In genomic region chr2:38505779-38506178, GRCh38 we compare ENCODE assay signal across 11 cellular contexts.
DNase-seq lines count a peak whose midpoint lies in the region; ATAC-seq and TF ChIP-seq lines count a peak whose summit lies in the region.
"Had no signal": no experiment of that assay in that cellular context is flagged by ENCODE, and none has a peak within 500 bp of the region (broad histone marks: within the 10 kb centered on the region; RNA-seq: fewer than 3 reads in every experiment).

No MANE protein-coding gene starts in this region.

- TF ChIP-seq CTCF in GM23338 (conservative IDR thresholded peaks at IDR 0.05; ENCODE audit: low read depth in 2 of 2) = peak in 1 of 2 experiments; percentile 27; a peak in 1 of 4 replicates
- no peak for TF ChIP-seq CTCF in body of pancreas (IDR thresholded peaks at IDR 0.05)

- H3K36me3 ChIP-seq in GM23338 (ENCODE audit: insufficient read depth) (no peaks in the 10 kb centered on the region), body of pancreas (replicated peaks in 1 of 2; ENCODE audit: insufficient read depth in 1 of 2, low read depth in 2 of 2) (no peaks in the 10 kb centered on the region), stomach smooth muscle (ENCODE audit: control insufficient read depth in 2 of 2, insufficient read depth in 2 of 2, low read length in 2 of 2) (no peaks in the 10 kb centered on the region)
- H3K36me3 ChIP-seq: neutrophil had no signal

- H3F3A ChIP-seq in GM23338 (replicated peaks; ENCODE audit: low read depth) = no peaks in the 10 kb centered on the region

- no peak overlapping the region for H3K4me2 ChIP-seq in GM23338

- H3K4me1 ChIP-seq in GM23338 (ENCODE audit: insufficient read depth) (no peaks in the 10 kb centered on the region), body of pancreas (no peaks in the 10 kb centered on the region), stomach smooth muscle (ENCODE audit: control insufficient read depth, insufficient read depth, low read length) (peaks cover 26% of the 10 kb centered on the region)

- no peaks in the 10 kb centered on the region for H3K79me2 ChIP-seq in GM23338 (replicated peaks; ENCODE audit: insufficient read depth)

- H3K27ac Mint-ChIP-seq in GM23338 = no peak overlapping the region
- H3K27ac Mint-ChIP-seq: activated CD4-positive, alpha-beta T cell treated with anti-CD3 and anti-CD28 coated beads, Interleukin-2, amount 10 ng/mL, durations not matched to agents 7 days and 5 days had no signal

- peak overlapping the region in 1 of 2 donors; percentile 29 for H3K9ac ChIP-seq in stomach smooth muscle (ENCODE audit: low read length in 2 of 2)

- H3K4me3 ChIP-seq in GM23338 (no peak overlapping the region), body of pancreas (no peak overlapping the region), stomach smooth muscle (ENCODE audit: low read length in 2 of 2) (no peak overlapping the region)

- peaks cover 0 to 6% (median 0%) of the 10 kb centered on the region in 3 donors for H3K9me3 ChIP-seq in body of pancreas
- peaks cover 4 to 6% of the 10 kb centered on the region in 2 donors for H3K9me3 ChIP-seq in stomach smooth muscle (ENCODE audit: control insufficient read depth in 2 of 2, low read length in 2 of 2)
- H3K9me3 ChIP-seq: neutrophil had no signal

- WGBS in body of pancreas, 2 donors = 74 to 78% methylated on average over 3 of the region's 3 CpGs

- no peak overlapping the region for H3K27ac ChIP-seq in GM23338 (ENCODE audit: low read depth)
- no peak overlapping the region for H3K27ac ChIP-seq in body of pancreas
- H3K27ac ChIP-seq in stomach smooth muscle (ENCODE audit: low read length) = peak overlapping the region; percentile 67
- H3K27ac ChIP-seq: neutrophil had no signal

- H3K4me1 Mint-ChIP-seq in GM23338 = peaks cover 4% of the 10 kb centered on the region

- H3K9me3 Mint-ChIP-seq in GM23338 = peaks cover 13% of the 10 kb centered on the region

- no peak overlapping the region for H3K4me3 Mint-ChIP-seq in GM23338
- H3K4me3 Mint-ChIP-seq: activated CD4-positive, alpha-beta T cell treated with anti-CD3 and anti-CD28 coated beads, Interleukin-2, amount 10 ng/mL, durations not matched to agents 7 days and 5 days had no signal

- H3K27me3 ChIP-seq in GM23338 (ENCODE audit: insufficient read depth) (no peaks in the 10 kb centered on the region), body of pancreas (no peaks in the 10 kb centered on the region), stomach smooth muscle (ENCODE audit: control insufficient read depth in 1 of 2, insufficient read depth in 2 of 2, low read length in 2 of 2) (no peaks in the 10 kb centered on the region)
- H3K27me3 ChIP-seq: neutrophil had no signal

- peaks cover 10% of the 10 kb centered on the region for H3K27me3 Mint-ChIP-seq in GM23338 (ENCODE audit: insufficient read depth, low read depth, poor library complexity)

- intact Hi-C loops in body of pancreas (cut with DNase I) = no loop called here

- no peak for TF ChIP-seq POLR2A in body of pancreas (IDR thresholded peaks at IDR 0.05)

- no peaks in the 10 kb centered on the region for H4K20me1 ChIP-seq in GM23338 (replicated peaks; ENCODE audit: insufficient read depth)

- no peak overlapping the region for H2AFZ ChIP-seq in GM23338

- H3K9me2 ChIP-seq in GM23338 (ENCODE audit: insufficient read depth) = no peaks in the 10 kb centered on the region

- in situ Hi-C loops in G401 (cut with HindIII; ENCODE audit: low sequenced_read_pairs) = no loop called here

- ATAC-seq in GM23338 (peak; percentile 33), body of pancreas (no peak), GM21529 (IDR thresholded peaks at IDR 0.05; ENCODE audit: unreplicated experiment) (no peak)

- peaks cover 5% of the 10 kb centered on the region for H3K36me3 Mint-ChIP-seq in GM23338 (ENCODE audit: low read depth)

- no peak for DNase-seq in GM23338 (ENCODE audit: low spot score)
- peak in 3 of 4 donors; percentile 30 to 63 (median 48) for DNase-seq in body of pancreas
- peak; percentile 46 for DNase-seq in hepatic stellate cell (ENCODE audit: low spot score)
- DNase-seq in GM19240 (ENCODE audit: insufficient read length, low spot score) = no peak
- DNase-seq in T1000 (lab: John Stamatoyannopoulos, UW) = no peak
- DNase-seq in G401 (ENCODE audit: low spot score) = no peak
- DNase-seq: activated CD4-positive, alpha-beta T cell treated with anti-CD3 and anti-CD28 coated beads, Interleukin-2, amount 10 ng/mL, durations not matched to agents 7 days and 5 days; DMS153 had no signal

TF ChIP-seq in GM23338, 12 proteins besides CTCF, POLR2A, EP300 and RAD21 (continues in another document):
- TF ChIP-seq, protein P1, sequence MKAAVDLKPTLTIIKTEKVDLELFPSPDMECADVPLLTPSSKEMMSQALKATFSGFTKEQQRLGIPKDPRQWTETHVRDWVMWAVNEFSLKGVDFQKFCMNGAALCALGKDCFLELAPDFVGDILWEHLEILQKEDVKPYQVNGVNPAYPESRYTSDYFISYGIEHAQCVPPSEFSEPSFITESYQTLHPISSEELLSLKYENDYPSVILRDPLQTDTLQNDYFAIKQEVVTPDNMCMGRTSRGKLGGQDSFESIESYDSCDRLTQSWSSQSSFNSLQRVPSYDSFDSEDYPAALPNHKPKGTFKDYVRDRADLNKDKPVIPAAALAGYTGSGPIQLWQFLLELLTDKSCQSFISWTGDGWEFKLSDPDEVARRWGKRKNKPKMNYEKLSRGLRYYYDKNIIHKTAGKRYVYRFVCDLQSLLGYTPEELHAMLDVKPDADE (IDR thresholded peaks at IDR 0.05) = no peak
- TF ChIP-seq EZH2phosphoT487 (IDR thresholded peaks at IDR 0.05; ENCODE audit: unreplicated experiment) = no peak
- TF ChIP-seq CREB1 (CRISPR knock-in tag; IDR thresholded peaks at IDR 0.05; ENCODE audit: low read depth) = no peak
- no peak for TF ChIP-seq ZNF331 (CRISPR knock-in tag; IDR thresholded peaks at IDR 0.05; ENCODE audit: low read depth)
- no peak for TF ChIP-seq STAT1 (IDR thresholded peaks at IDR 0.05; ENCODE audit: unreplicated experiment)
- TF ChIP-seq, protein P2, sequence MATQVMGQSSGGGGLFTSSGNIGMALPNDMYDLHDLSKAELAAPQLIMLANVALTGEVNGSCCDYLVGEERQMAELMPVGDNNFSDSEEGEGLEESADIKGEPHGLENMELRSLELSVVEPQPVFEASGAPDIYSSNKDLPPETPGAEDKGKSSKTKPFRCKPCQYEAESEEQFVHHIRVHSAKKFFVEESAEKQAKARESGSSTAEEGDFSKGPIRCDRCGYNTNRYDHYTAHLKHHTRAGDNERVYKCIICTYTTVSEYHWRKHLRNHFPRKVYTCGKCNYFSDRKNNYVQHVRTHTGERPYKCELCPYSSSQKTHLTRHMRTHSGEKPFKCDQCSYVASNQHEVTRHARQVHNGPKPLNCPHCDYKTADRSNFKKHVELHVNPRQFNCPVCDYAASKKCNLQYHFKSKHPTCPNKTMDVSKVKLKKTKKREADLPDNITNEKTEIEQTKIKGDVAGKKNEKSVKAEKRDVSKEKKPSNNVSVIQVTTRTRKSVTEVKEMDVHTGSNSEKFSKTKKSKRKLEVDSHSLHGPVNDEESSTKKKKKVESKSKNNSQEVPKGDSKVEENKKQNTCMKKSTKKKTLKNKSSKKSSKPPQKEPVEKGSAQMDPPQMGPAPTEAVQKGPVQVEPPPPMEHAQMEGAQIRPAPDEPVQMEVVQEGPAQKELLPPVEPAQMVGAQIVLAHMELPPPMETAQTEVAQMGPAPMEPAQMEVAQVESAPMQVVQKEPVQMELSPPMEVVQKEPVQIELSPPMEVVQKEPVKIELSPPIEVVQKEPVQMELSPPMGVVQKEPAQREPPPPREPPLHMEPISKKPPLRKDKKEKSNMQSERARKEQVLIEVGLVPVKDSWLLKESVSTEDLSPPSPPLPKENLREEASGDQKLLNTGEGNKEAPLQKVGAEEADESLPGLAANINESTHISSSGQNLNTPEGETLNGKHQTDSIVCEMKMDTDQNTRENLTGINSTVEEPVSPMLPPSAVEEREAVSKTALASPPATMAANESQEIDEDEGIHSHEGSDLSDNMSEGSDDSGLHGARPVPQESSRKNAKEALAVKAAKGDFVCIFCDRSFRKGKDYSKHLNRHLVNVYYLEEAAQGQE (IDR thresholded peaks at IDR 0.05; ENCODE audit: unreplicated experiment) = no peak
- no peak for TF ChIP-seq POLR2AphosphoS5 (IDR thresholded peaks at IDR 0.05; ENCODE audit: low read depth)
- TF ChIP-seq EZH2 (IDR thresholded peaks at IDR 0.05; ENCODE audit: low read depth, unreplicated experiment) = no peak

Comparison
In these comparisons a context has a peak if more than half of its experiments do, and no peak if none do; other contexts are left out.
1. DNase-seq: peak in body of pancreas (3 of 4) and hepatic stellate cell (single experiment); none in GM23338 (single experiment), GM19240 (single experiment), T1000 (single experiment) and G401 (single experiment).